8 cellular contexts compared by ENCODE assay signal in genomic region chr20:34824026-34824860, GRCh38. TPM values are rescaled to one million over a fixed set of nuclear protein-coding genes. Genes with fewer than 3 reads are reported as not detected.
DNase-seq lines count a peak whose midpoint lies in the region; ATAC-seq and TF ChIP-seq lines count a peak whose summit lies in the region.

No MANE protein-coding gene starts in this region.

- H3K27me3 ChIP-seq in IMR-90 (ENCODE audit: control insufficient read depth, insufficient read depth, low read length) = no peaks in the 10 kb centered on the region; the same call in 1 of the 2 replicates
- no peaks in the 10 kb centered on the region for H3K27me3 ChIP-seq in subcutaneous abdominal adipose tissue (ENCODE audit: control insufficient read depth in 5 of 5, insufficient read depth in 4 of 5, low read length in 5 of 5)

- no peaks in the 10 kb centered on the region for H3K9me3 ChIP-seq in IMR-90 (ENCODE audit: control insufficient read depth, insufficient read depth, low read length)
- no peaks in the 10 kb centered on the region for H3K9me3 ChIP-seq in subcutaneous abdominal adipose tissue (ENCODE audit: control insufficient read depth in 5 of 5, low read length in 5 of 5)

- peak overlapping the region; percentile 70 for H3K27ac ChIP-seq in IMR-90 (ENCODE audit: insufficient read depth, low read length)
- peak overlapping the region; percentile 88 for H3K27ac ChIP-seq in subcutaneous abdominal adipose tissue (ENCODE audit: low read depth, low read length)

- peak overlapping the region; percentile 95 for H3K27ac Mint-ChIP-seq in activated T-cell treated with anti-CD3 and anti-CD28 coated beads, Interleukin-2, amount 50 U/mL, for 72 hours
- peak overlapping the region; percentile 99 for H3K27ac Mint-ChIP-seq in nephron progenitor cell

- H3K9me1 ChIP-seq in IMR-90 (ENCODE audit: insufficient read depth, low read length) = peaks cover 23% of the 10 kb centered on the region

- no peak overlapping the region for H2BK20ac ChIP-seq in IMR-90 (ENCODE audit: low read depth, low read length)

- H3K4me1 ChIP-seq in IMR-90 (ENCODE audit: control insufficient read depth, insufficient read depth, low read length) (no peaks in the 10 kb centered on the region; the same call in none of the 2 replicates), subcutaneous abdominal adipose tissue (ENCODE audit: control insufficient read depth in 5 of 5, insufficient read depth in 5 of 5, low read length in 5 of 5) (peaks cover 0 to 36% (median 29%) of the 10 kb centered on the region in 5 donors)

- H3K36me3 Mint-ChIP-seq in activated T-cell treated with anti-CD3 and anti-CD28 coated beads, Interleukin-2, amount 50 U/mL, for 72 hours (ENCODE audit: insufficient read depth in 2 of 2) = peaks cover 0 to 2% of the 10 kb centered on the region in 2 donors
- peaks cover 32% of the 10 kb centered on the region for H3K36me3 Mint-ChIP-seq in nephron progenitor cell (ENCODE audit: low read depth)

- H2BK120ac ChIP-seq in IMR-90 (ENCODE audit: low read depth, low read length) = peak overlapping the region; percentile 78; the same call in 1 of the 2 replicates

- dilution Hi-C loops in IMR-90 (cut with HindIII; ENCODE audit: low sequenced_read_pairs, unreplicated experiment) = no loop called here

- BruUV-seq in IMR-90 (replicated peaks; lab: Mats Ljungman, UMichigan) = no TSS peak

- peak overlapping the region; percentile 81 for H4K5ac ChIP-seq in IMR-90 (ENCODE audit: low read depth, low read length)

- intact Hi-C loops in IMR-90 (cut with micrococcal nuclease) = no loop called here

- peaks cover 20 to 57% of the 10 kb centered on the region in 2 experiments for H3K79me1 ChIP-seq in IMR-90 (ENCODE audit: low read depth in 1 of 2, low read length in 2 of 2)

- H3K4me3 ChIP-seq in IMR-90 (ENCODE audit: insufficient read depth, low read depth, low read length) (peak overlapping the region; percentile 70), fibroblast of the aortic adventitia (ENCODE audit: low read depth, low read length) (peak overlapping the region; percentile 100), subcutaneous abdominal adipose tissue (ENCODE audit: low read depth in 1 of 5, low read length in 5 of 5) (peak overlapping the region; percentile 98 to 100 (median 99))

- no peak for TF ChIP-seq POLR2A in IMR-90 (IDR thresholded peaks at IDR 0.05; ENCODE audit: low read depth, low read length)

- peak overlapping the region; percentile 43 for H3K18ac ChIP-seq in IMR-90 (ENCODE audit: low read depth, low read length)

- H2BK15ac ChIP-seq in IMR-90 (ENCODE audit: low read depth, low read length) = no peak overlapping the region

- H3K56ac ChIP-seq in IMR-90 (ENCODE audit: extremely low read depth, insufficient read depth, low read length) = peak overlapping the region; percentile 73

- peak overlapping the region; percentile 98 for H2AK9ac ChIP-seq in IMR-90 (replicated peaks; ENCODE audit: low read depth, low read length, poor library complexity)

- ATAC-seq in GM19372 (IDR thresholded peaks at IDR 0.05; ENCODE audit: low read depth, unreplicated experiment) = peak; percentile 39
- peak; percentile 13 for ATAC-seq in IMR-90 (ENCODE audit: low read depth)
- peak; percentile 70 to 77 for ATAC-seq in activated T-cell treated with anti-CD3 and anti-CD28 coated beads, Interleukin-2, amount 50 U/mL, for 72 hours (replicated peaks in 1 of 2)

- H3K9ac ChIP-seq in IMR-90 (ENCODE audit: low read depth, low read length) = peak overlapping the region; percentile 69
- peak overlapping the region; percentile 69 to 99 (median 97) for H3K9ac ChIP-seq in subcutaneous abdominal adipose tissue (ENCODE audit: low read length in 5 of 5)

- peak overlapping the region; percentile 81 for H2BK5ac ChIP-seq in IMR-90 (ENCODE audit: low read depth, low read length, poor library complexity, severe bottlenecking)

- no peaks in the 10 kb centered on the region for H3K9me3 Mint-ChIP-seq in activated T-cell treated with anti-CD3 and anti-CD28 coated beads, Interleukin-2, amount 50 U/mL, for 72 hours
- peaks cover 9% of the 10 kb centered on the region for H3K9me3 Mint-ChIP-seq in nephron progenitor cell

- H3K4ac ChIP-seq in IMR-90 (ENCODE audit: low read depth, low read length) = peak overlapping the region; percentile 98

- H3K4me3 Mint-ChIP-seq in activated T-cell treated with anti-CD3 and anti-CD28 coated beads, Interleukin-2, amount 50 U/mL, for 72 hours = peak overlapping the region; percentile 95 to 96
- H3K4me3 Mint-ChIP-seq in nephron progenitor cell = peak overlapping the region; percentile 100

- peak overlapping the region; percentile 88 for H3K4me2 ChIP-seq in IMR-90 (ENCODE audit: low read depth, low read length)

- H4K8ac ChIP-seq in IMR-90 (ENCODE audit: low read depth in 2 of 2, low read length in 2 of 2) = peak overlapping the region; percentile 72 to 93

- WGBS in IMR-90 (ENCODE audit: extremely low coverage in 2 of 2, insufficient read length in 1 of 2), 2 experiments = 6% methylated on average over 2 of the region's 4 CpGs; no CpG with 5 or more reads in 1 of the 2 experiments

- no peak for TF ChIP-seq CTCF in IMR-90 (conservative IDR thresholded peaks at IDR 0.05; ENCODE audit: low read depth, low read length)
- no peak for TF ChIP-seq CTCF in fibroblast of the aortic adventitia (IDR thresholded peaks at IDR 0.05; ENCODE audit: insufficient read depth, low read length)
- no peak for TF ChIP-seq CTCF in nephron progenitor cell (IDR thresholded peaks at IDR 0.05)

- peak overlapping the region; percentile 98 for H3K14ac ChIP-seq in IMR-90 (replicated peaks; ENCODE audit: low read depth, low read length)

- peaks cover 35% of the 10 kb centered on the region for H3K4me1 Mint-ChIP-seq in activated T-cell treated with anti-CD3 and anti-CD28 coated beads, Interleukin-2, amount 50 U/mL, for 72 hours (ENCODE audit: low read depth)
- H3K4me1 Mint-ChIP-seq in nephron progenitor cell = peaks cover 34% of the 10 kb centered on the region

- TF ChIP-seq RAD21 in IMR-90 (IDR thresholded peaks at IDR 0.05; ENCODE audit: low read length) = no peak

- POLR2A ChIA-PET in IMR-90 (lab: Charles Lee; ENCODE audit: unreplicated experiment) = no interaction called here

- H3K23ac ChIP-seq in IMR-90 (ENCODE audit: low read depth, low read length) = peak overlapping the region; percentile 95

- no peaks in the 10 kb centered on the region for H3K27me3 Mint-ChIP-seq in activated T-cell treated with anti-CD3 and anti-CD28 coated beads, Interleukin-2, amount 50 U/mL, for 72 hours (ENCODE audit: low read depth)
- peaks cover 9% of the 10 kb centered on the region for H3K27me3 Mint-ChIP-seq in nephron progenitor cell (ENCODE audit: low read depth, poor library complexity)

- peaks cover 46% of the 10 kb centered on the region for H4K20me1 ChIP-seq in IMR-90 (ENCODE audit: insufficient read depth, low read length)

- CTCF ChIA-PET in IMR-90 (lab: Yijun Ruan, JAX) = interaction anchor here (0.5 kb wide), 1 partner anchor 138 kb away, joined by 4 read pairs; no protein-coding TSS in a partner anchor

- peak overlapping the region; percentile 91 for H2AK5ac ChIP-seq in IMR-90 (ENCODE audit: low read depth, low read length)

- DNase-seq in AML-193 (lab: John Stamatoyannopoulos, UW) (peak; percentile 34 to 35), IMR-90 (peak; percentile 24), fibroblast of the aortic adventitia (ENCODE audit: low read depth) (peak; percentile 48), nephron progenitor cell (peak; percentile 51)
- DNase-seq in activated T-cell treated with anti-CD3 and anti-CD28 coated beads, Interleukin-2, amount 50 U/mL, for 72 hours = peak; percentile 83 to 85

- peak overlapping the region; percentile 90 for H2AFZ ChIP-seq in IMR-90 (replicated peaks; ENCODE audit: low read length, poor library complexity)

- in situ Hi-C loops in IMR-90 (cut with MboI; ENCODE audit: low sequenced_read_pairs) = no loop called here

- H3K36me3 ChIP-seq in IMR-90 (ENCODE audit: control insufficient read depth, insufficient read depth, low read length) (no peaks in the 10 kb centered on the region), subcutaneous abdominal adipose tissue (ENCODE audit: control insufficient read depth in 5 of 5, insufficient read depth in 5 of 5, low read length in 5 of 5) (no peaks in the 10 kb centered on the region)

- peak overlapping the region; percentile 93; the same call in 1 of the 2 replicates for H4K91ac ChIP-seq in IMR-90 (ENCODE audit: insufficient read depth, low read depth, low read length)

TF ChIP-seq in IMR-90, 13 proteins besides CTCF, POLR2A, EP300 and RAD21 (continues in another document):
- TF ChIP-seq RFX5 (IDR thresholded peaks at IDR 0.05; ENCODE audit: low read depth, low read length) = no peak
- TF ChIP-seq FOS (IDR thresholded peaks at IDR 0.05; ENCODE audit: low read depth, low read length) = no peak
- TF ChIP-seq SMC3 (IDR thresholded peaks at IDR 0.05; ENCODE audit: low read depth, low read length) = no peak

TF ChIP-seq in PFSK-1, 5 proteins besides CTCF, POLR2A, EP300 and RAD21 (continues in another document):
- no peak for TF ChIP-seq SIN3A (IDR thresholded peaks at IDR 0.05; ENCODE audit: borderline replicate concordance, insufficient read depth, low read length)
- peak; percentile 63; the same call in 1 of the 2 replicates for TF ChIP-seq POLR2AphosphoS5 (IDR thresholded peaks at IDR 0.05; ENCODE audit: low read depth, low read length)

RNA-seq across cellular contexts. Expression of gene NCOA6, which starts 1.2 kb away (rescaled TPM):
- total RNA-seq in IMR-90 (2012; rRNA removed) = 3.6 and 3.9 TPM in 2 replicates
- polyA plus RNA-seq in IMR-90 (2012; rRNA removed) = 13.1 and 14.4 TPM in 2 replicates
- polyA plus RNA-seq in IMR-90 (2012; cell fraction: cytosol; rRNA removed) = 5.7 and 7.9 TPM in 2 replicates
- polyA plus RNA-seq in IMR-90 (2012; cell fraction: nucleus; rRNA removed; ENCODE audit: low replicate concordance) = 15.2 and 22.9 TPM in 2 replicates
- polyA plus RNA-seq in PFSK-1 (2012; ENCODE audit: insufficient read length, low read depth) = 17.6 TPM
- 10 to 100 TPM; 28.9 to 34.9 TPM for total RNA-seq in activated T-cell treated with anti-CD3 and anti-CD28 coated beads, Interleukin-2, amount 50 U/mL, for 72 hours
- 11.3 and 14.3 TPM in 2 replicates for total RNA-seq in fibroblast of the aortic adventitia (ENCODE audit: low replicate concordance)

RNA-seq across cellular contexts. Expression of gene GGT7, which starts 48.4 kb away (rescaled TPM):
- total RNA-seq in IMR-90 (2012; rRNA removed) (3.3 and 3.4 TPM in 2 replicates), fibroblast of the aortic adventitia (ENCODE audit: low replicate concordance) (5.2 and 6.5 TPM in 2 replicates)
- polyA plus RNA-seq in IMR-90 (2012; rRNA removed) = 25.9 and 32.8 TPM in 2 replicates
- polyA plus RNA-seq in IMR-90 (2012; cell fraction: cytosol; rRNA removed) = 13.0 and 25.4 TPM in 2 replicates
- 110 and 233 TPM in 2 replicates for polyA plus RNA-seq in IMR-90 (2012; cell fraction: nucleus; rRNA removed; ENCODE audit: low replicate concordance)
- polyA plus RNA-seq in PFSK-1 (2012; ENCODE audit: insufficient read length, low read depth) = 28.0 TPM
- total RNA-seq in activated T-cell treated with anti-CD3 and anti-CD28 coated beads, Interleukin-2, amount 50 U/mL, for 72 hours = 10 to 100 TPM; 20.8 to 23.1 TPM

RNA-seq across cellular contexts. Expression of gene ACSS2, which starts 52.2 kb away (rescaled TPM):
- total RNA-seq in IMR-90 (2012; rRNA removed) = 38.9 and 46.4 TPM in 2 replicates
- polyA plus RNA-seq in IMR-90 (2012; rRNA removed) = 26.9 and 27.1 TPM in 2 replicates
- 20.5 and 21.4 TPM in 2 replicates for polyA plus RNA-seq in IMR-90 (2012; cell fraction: cytosol; rRNA removed)
- polyA plus RNA-seq in IMR-90 (2012; cell fraction: nucleus; rRNA removed; ENCODE audit: low replicate concordance) = 67.9 and 79.4 TPM in 2 replicates
- polyA plus RNA-seq in PFSK-1 (2012; ENCODE audit: insufficient read length, low read depth) = 40.9 TPM
- total RNA-seq in activated T-cell treated with anti-CD3 and anti-CD28 coated beads, Interleukin-2, amount 50 U/mL, for 72 hours = 10 to 100 TPM; 61.1 to 78.2 TPM
- 32.3 and 65.3 TPM in 2 replicates for total RNA-seq in fibroblast of the aortic adventitia (ENCODE audit: low replicate concordance)

Comparison
In these comparisons a context has a peak if more than half of its experiments do, and no peak if none do; other contexts are left out.
1. Peak in every context shown above with its lines: DNase-seq, ATAC-seq, H3K4me3 ChIP-seq and H3K27ac ChIP-seq.
2. DNase-seq: peak in every context shown above with its lines; median percentile 84 in activated T-cell treated with anti-CD3 and anti-CD28 coated beads, Interleukin-2, amount 50 U/mL, for 72 hours; 51 in nephron progenitor cell; 48 in fibroblast of the aortic adventitia; 34 in AML-193; 24 in IMR-90.
3. ATAC-seq: peak in every context shown above with its lines; median percentile 74 in activated T-cell treated with anti-CD3 and anti-CD28 coated beads, Interleukin-2, amount 50 U/mL, for 72 hours; 39 in GM19372; 13 in IMR-90.